1 cellular context compared by ENCODE assay signal in the genomic region with DNA sequence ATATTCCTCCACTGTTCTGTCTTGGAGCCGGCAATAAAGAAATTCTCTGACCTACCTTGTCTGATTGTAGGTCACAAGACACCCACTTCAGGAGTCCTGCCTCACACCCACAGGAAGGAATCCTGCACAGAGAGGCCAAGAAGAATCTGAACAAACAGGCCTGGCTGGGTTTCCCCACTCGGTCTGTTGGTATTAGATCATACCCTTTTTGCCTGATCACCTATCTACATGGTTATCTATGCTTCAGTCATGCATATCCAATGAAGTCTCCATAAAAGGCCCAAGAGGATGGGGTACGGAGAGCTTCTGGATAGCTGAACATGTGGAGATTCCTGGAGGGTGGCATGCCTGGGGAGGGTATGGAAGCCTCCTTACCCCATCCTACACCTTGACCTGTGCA.
TF ChIP-seq lines count a peak whose summit lies in the region.

No MANE protein-coding gene starts in this region.

TF ChIP-seq in SK-N-SH treated with all-trans-retinoic acid at 6 μM for 48 hours, 23 proteins besides CTCF, POLR2A, EP300 and RAD21 (continued from another document):
- TF ChIP-seq, protein P1, sequence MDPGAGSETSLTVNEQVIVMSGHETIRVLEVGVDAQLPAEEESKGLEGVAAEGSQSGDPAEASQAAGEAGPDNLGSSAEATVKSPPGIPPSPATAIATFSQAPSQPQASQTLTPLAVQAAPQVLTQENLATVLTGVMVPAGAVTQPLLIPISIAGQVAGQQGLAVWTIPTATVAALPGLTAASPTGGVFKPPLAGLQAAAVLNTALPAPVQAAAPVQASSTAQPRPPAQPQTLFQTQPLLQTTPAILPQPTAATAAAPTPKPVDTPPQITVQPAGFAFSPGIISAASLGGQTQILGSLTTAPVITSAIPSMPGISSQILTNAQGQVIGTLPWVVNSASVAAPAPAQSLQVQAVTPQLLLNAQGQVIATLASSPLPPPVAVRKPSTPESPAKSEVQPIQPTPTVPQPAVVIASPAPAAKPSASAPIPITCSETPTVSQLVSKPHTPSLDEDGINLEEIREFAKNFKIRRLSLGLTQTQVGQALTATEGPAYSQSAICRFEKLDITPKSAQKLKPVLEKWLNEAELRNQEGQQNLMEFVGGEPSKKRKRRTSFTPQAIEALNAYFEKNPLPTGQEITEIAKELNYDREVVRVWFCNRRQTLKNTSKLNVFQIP (CRISPR knock-in tag; IDR thresholded peaks at IDR 0.05; ENCODE audit: borderline replicate concordance, low read depth), result no peak
- TF ChIP-seq ZFP30 (CRISPR knock-in tag; IDR thresholded peaks at IDR 0.05) (no peak), TCF4 (CRISPR knock-in tag; IDR thresholded peaks at IDR 0.05; ENCODE audit: borderline replicate concordance) (no peak), RARB (CRISPR knock-in tag; IDR thresholded peaks at IDR 0.05) (no peak), CSDC2 (CRISPR knock-in tag; IDR thresholded peaks at IDR 0.05) (no peak), ZNF565 (CRISPR knock-in tag; conservative IDR thresholded peaks at IDR 0.05; ENCODE audit: low read depth) (no peak), ZC3H10 (CRISPR knock-in tag; IDR thresholded peaks at IDR 0.05) (no peak), SNAI2 (CRISPR knock-in tag; IDR thresholded peaks at IDR 0.05) (no peak), ESRRG (CRISPR knock-in tag; IDR thresholded peaks at IDR 0.05) (no peak), ZFP3 (CRISPR knock-in tag; IDR thresholded peaks at IDR 0.05) (no peak), TOX (CRISPR knock-in tag; IDR thresholded peaks at IDR 0.05; ENCODE audit: borderline replicate concordance) (no peak), ARNTL (CRISPR knock-in tag; IDR thresholded peaks at IDR 0.05; ENCODE audit: borderline replicate concordance, low read depth) (no peak)
